In genomic region chr17:3695129-3695722, GRCh38 we compare ENCODE assay signal across 8 cellular contexts. TPM values are rescaled to one million over a fixed set of nuclear protein-coding genes. Genes with fewer than 3 reads are reported as not detected.
DNase-seq lines count a peak whose midpoint lies in the region; ATAC-seq, FAIRE-seq and TF ChIP-seq lines count a peak whose summit lies in the region.

No MANE protein-coding gene starts in this region.

- CTCF ChIA-PET in activated CD8-positive, alpha-beta T cell treated with anti-CD3 and anti-CD28 coated beads for 36 hours (lab: Charles Lee): interaction anchor here (0.9 to 3.8 kb wide), 6 partner anchors 13 to 133 kb away, joined by 4 to 22 read pairs (median 6); partner anchors contain the start of gene HASPIN

- no peak for DNase-seq in activated CD4-positive, alpha-beta T cell treated with anti-CD3 and anti-CD28 coated beads, Interleukin-2, amount 10 ng/mL, durations not matched to agents 24 days and 14 days
- DNase-seq in activated CD4-positive, alpha-beta T cell treated with anti-CD3 and anti-CD28 coated beads, Interleukin-2, amount 50 U/mL, for 4 hours: no peak
- DNase-seq in activated CD8-positive, alpha-beta T cell treated with anti-CD3 and anti-CD28 coated beads for 36 hours: peak; percentile 18
- DNase-seq in inferior parietal cortex (ENCODE audit: extremely low spot score) (no peak), medulla oblongata (ENCODE audit: extremely low spot score) (no peak), frontal cortex (ENCODE audit: low spot score in 2 of 2) (no peak)

- H3K9me3 Mint-ChIP-seq in activated CD4-positive, alpha-beta T cell treated with anti-CD3 and anti-CD28 coated beads, Interleukin-2, amount 10 ng/mL, durations not matched to agents 24 days and 14 days: peaks cover 4% of the 10 kb centered on the region
- H3K9me3 Mint-ChIP-seq in activated CD8-positive, alpha-beta T cell treated with anti-CD3 and anti-CD28 coated beads for 36 hours: peaks cover 5% of the 10 kb centered on the region

- POLR2A ChIA-PET in activated CD8-positive, alpha-beta T cell treated with anti-CD3 and anti-CD28 coated beads for 36 hours (lab: Charles Lee): interaction anchor here (0.7 to 7.6 kb wide), 8 partner anchors 15 to 671 kb away, joined by 3 to 75 read pairs (median 3); partner anchors contain the start of genes EMC6 and TAX1BP3

- H3K4me1 ChIP-seq in iPS-15b (ENCODE audit: control insufficient read depth, insufficient read depth, low read length) (no peaks in the 10 kb centered on the region), stomach smooth muscle (ENCODE audit: control insufficient read depth, insufficient read depth, low read length) (peaks cover 10% of the 10 kb centered on the region)

- H3K27ac Mint-ChIP-seq in activated CD4-positive, alpha-beta T cell treated with anti-CD3 and anti-CD28 coated beads, Interleukin-2, amount 10 ng/mL, durations not matched to agents 24 days and 14 days: peak overlapping the region; percentile 87
- H3K27ac Mint-ChIP-seq in activated CD8-positive, alpha-beta T cell treated with anti-CD3 and anti-CD28 coated beads for 36 hours: peak overlapping the region; percentile 80

- no peak for FAIRE-seq in frontal cortex (lab: Jason Lieb, UNC)

- peak overlapping the region; percentile 63 for H3K4me3 ChIP-seq in iPS-15b (ENCODE audit: low read depth, low read length)
- H3K4me3 ChIP-seq in stomach smooth muscle (ENCODE audit: low read length in 2 of 2): peak overlapping the region; percentile 57 to 71

- no peak for TF ChIP-seq CTCF in activated CD8-positive, alpha-beta T cell treated with anti-CD3 and anti-CD28 coated beads for 36 hours (IDR thresholded peaks at IDR 0.05)

- H3K4me1 Mint-ChIP-seq in activated CD4-positive, alpha-beta T cell treated with anti-CD3 and anti-CD28 coated beads, Interleukin-2, amount 10 ng/mL, durations not matched to agents 24 days and 14 days: peaks cover 28% of the 10 kb centered on the region
- peaks cover 18% of the 10 kb centered on the region for H3K4me1 Mint-ChIP-seq in activated CD8-positive, alpha-beta T cell treated with anti-CD3 and anti-CD28 coated beads for 36 hours (ENCODE audit: low read depth)

- peaks cover 24% of the 10 kb centered on the region for H3K36me3 Mint-ChIP-seq in activated CD4-positive, alpha-beta T cell treated with anti-CD3 and anti-CD28 coated beads, Interleukin-2, amount 10 ng/mL, durations not matched to agents 24 days and 14 days (ENCODE audit: low read depth)
- H3K36me3 Mint-ChIP-seq in activated CD8-positive, alpha-beta T cell treated with anti-CD3 and anti-CD28 coated beads for 36 hours (ENCODE audit: low read depth): peaks cover 6% of the 10 kb centered on the region

- H3K36me3 ChIP-seq in iPS-15b (ENCODE audit: control insufficient read depth, insufficient read depth, low read length): no peaks in the 10 kb centered on the region
- no peaks in the 10 kb centered on the region for H3K36me3 ChIP-seq in stomach smooth muscle (ENCODE audit: control insufficient read depth in 2 of 2, insufficient read depth in 2 of 2, low read length in 2 of 2)

- ATAC-seq in activated CD8-positive, alpha-beta T cell treated with anti-CD3 and anti-CD28 coated beads for 36 hours: peak; percentile 6

- H3K27me3 Mint-ChIP-seq in activated CD4-positive, alpha-beta T cell treated with anti-CD3 and anti-CD28 coated beads, Interleukin-2, amount 10 ng/mL, durations not matched to agents 24 days and 14 days: no peaks in the 10 kb centered on the region
- H3K27me3 Mint-ChIP-seq in activated CD8-positive, alpha-beta T cell treated with anti-CD3 and anti-CD28 coated beads for 36 hours: no peaks in the 10 kb centered on the region

- H3K27ac ChIP-seq in stomach smooth muscle (ENCODE audit: low read length): no peak overlapping the region

- peak overlapping the region; percentile 96 for H3K4me3 Mint-ChIP-seq in activated CD4-positive, alpha-beta T cell treated with anti-CD3 and anti-CD28 coated beads, Interleukin-2, amount 10 ng/mL, durations not matched to agents 24 days and 14 days
- H3K4me3 Mint-ChIP-seq in activated CD8-positive, alpha-beta T cell treated with anti-CD3 and anti-CD28 coated beads for 36 hours: peak overlapping the region; percentile 87

- H3K27me3 ChIP-seq in iPS-15b (ENCODE audit: control insufficient read depth, insufficient read depth, low read length) (peaks cover 25% of the 10 kb centered on the region), stomach smooth muscle (ENCODE audit: control insufficient read depth in 1 of 2, insufficient read depth in 2 of 2, low read length in 2 of 2) (peaks cover 33 to 52% of the 10 kb centered on the region in 2 donors)

- H3K9ac ChIP-seq in iPS-15b (ENCODE audit: low read depth, low read length) (no peak overlapping the region), stomach smooth muscle (ENCODE audit: low read length in 2 of 2) (no peak overlapping the region)

- intact Hi-C loops in activated CD4-positive, alpha-beta T cell treated with anti-CD3 and anti-CD28 coated beads, Interleukin-2, amount 10 ng/mL, durations not matched to agents 24 days and 14 days (cut with micrococcal nuclease): no loop called here
- intact Hi-C loops in activated CD8-positive, alpha-beta T cell treated with anti-CD3 and anti-CD28 coated beads for 36 hours (cut with micrococcal nuclease): no loop called here

- H3K9me3 ChIP-seq in iPS-15b (ENCODE audit: control insufficient read depth, insufficient read depth, low read length): no peaks in the 10 kb centered on the region
- peaks cover 5 to 8% of the 10 kb centered on the region in 2 donors for H3K9me3 ChIP-seq in stomach smooth muscle (ENCODE audit: control insufficient read depth in 2 of 2, low read length in 2 of 2)

RNA-seq across cellular contexts. Expression of gene P2RX5, which starts 0.7 kb away (rescaled TPM):
- total RNA-seq in activated CD4-positive, alpha-beta T cell treated with anti-CD3 and anti-CD28 coated beads, Interleukin-2, amount 10 ng/mL, durations not matched to agents 24 days and 14 days: 92.3 and 92.8 TPM in 2 replicates
- 10 to 100 TPM; 35.7 to 39.5 TPM for total RNA-seq in activated CD8-positive, alpha-beta T cell treated with anti-CD3 and anti-CD28 coated beads for 36 hours
- total RNA-seq in frontal cortex: 5.3 TPM

RNA-seq across cellular contexts. Expression of gene EMC6, which starts 26.6 kb away (rescaled TPM):
- 69.4 and 70.5 TPM in 2 replicates for total RNA-seq in activated CD4-positive, alpha-beta T cell treated with anti-CD3 and anti-CD28 coated beads, Interleukin-2, amount 10 ng/mL, durations not matched to agents 24 days and 14 days
- 10 to 100 TPM; 50.8 to 58.7 TPM for total RNA-seq in activated CD8-positive, alpha-beta T cell treated with anti-CD3 and anti-CD28 coated beads for 36 hours
- 7.3 TPM for total RNA-seq in frontal cortex

RNA-seq across cellular contexts. Expression of gene TAX1BP3, which starts 26.8 kb away (rescaled TPM):
- total RNA-seq in activated CD4-positive, alpha-beta T cell treated with anti-CD3 and anti-CD28 coated beads, Interleukin-2, amount 10 ng/mL, durations not matched to agents 24 days and 14 days: 28.7 and 29.0 TPM in 2 replicates
- total RNA-seq in activated CD8-positive, alpha-beta T cell treated with anti-CD3 and anti-CD28 coated beads for 36 hours: 10 to 100 TPM; 14.3 to 15.1 TPM
- total RNA-seq in frontal cortex: 26.9 TPM

RNA-seq across cellular contexts. Expression of gene HASPIN, which starts 28.5 kb away (rescaled TPM):
- total RNA-seq in activated CD4-positive, alpha-beta T cell treated with anti-CD3 and anti-CD28 coated beads, Interleukin-2, amount 10 ng/mL, durations not matched to agents 24 days and 14 days: 25.1 and 25.3 TPM in 2 replicates
- total RNA-seq in activated CD8-positive, alpha-beta T cell treated with anti-CD3 and anti-CD28 coated beads for 36 hours: 10 to 100 TPM; 20.7 to 21.3 TPM
- total RNA-seq in frontal cortex: 0.82 TPM

RNA-seq across cellular contexts. Expression of gene CTNS, which starts 58.7 kb away (rescaled TPM):
- total RNA-seq in activated CD4-positive, alpha-beta T cell treated with anti-CD3 and anti-CD28 coated beads, Interleukin-2, amount 10 ng/mL, durations not matched to agents 24 days and 14 days: 46.7 and 48.1 TPM in 2 replicates
- total RNA-seq in activated CD8-positive, alpha-beta T cell treated with anti-CD3 and anti-CD28 coated beads for 36 hours: 1 to 10 TPM; 6.4 to 9.3 TPM
- 5.7 TPM for total RNA-seq in frontal cortex
